In genomic region chr2:109510136-109511028, GRCh38 we compare ENCODE assay signal across 8 cellular contexts.
A peak's percentile ranks its signal among the peaks of the same experiment; 100 is the strongest.
DNase-seq lines count a peak whose midpoint lies in the region; ATAC-seq, FAIRE-seq and TF ChIP-seq lines count a peak whose summit lies in the region.

No MANE protein-coding gene starts in this region.

- intact Hi-C loops in activated B cell treated with CpG ODN at 0.5 μM for 24 hours (cut with micrococcal nuclease) (loop anchor here (2.0 kb wide), 2 partner anchors 582 to 656 kb away; no protein-coding TSS in a partner anchor), kidney (cut with DNase I) (loop anchor here (5.0 kb wide), 1 partner anchor 383 kb away; the partner anchor contains the start of gene SH3RF3)

- no peaks in the 10 kb centered on the region for H3K4me1 Mint-ChIP-seq in activated B cell treated with CpG ODN at 0.5 μM for 24 hours

- H3K4me3 ChIP-seq in bronchial epithelial cell (ENCODE audit: low read depth, low read length) = no peak overlapping the region
- H3K4me3 ChIP-seq in kidney (ENCODE audit: low read length in 2 of 2) = no peak overlapping the region

- no peaks in the 10 kb centered on the region for H3K9me3 ChIP-seq in kidney (ENCODE audit: control insufficient read depth in 1 of 2, low read length in 2 of 2)

- H3K36me3 ChIP-seq in bronchial epithelial cell (ENCODE audit: control insufficient read depth, insufficient read depth, low read length) = no peaks in the 10 kb centered on the region
- no peaks in the 10 kb centered on the region for H3K36me3 ChIP-seq in kidney (ENCODE audit: control insufficient read depth in 1 of 2, insufficient read depth in 2 of 2, low read length in 2 of 2)

- no peak for FAIRE-seq in bronchial epithelial cell (lab: Jason Lieb, UNC)
- no peak for FAIRE-seq in kidney (lab: Jason Lieb, UNC)

- H3K9me3 Mint-ChIP-seq in activated B cell treated with CpG ODN at 0.5 μM for 24 hours = no peaks in the 10 kb centered on the region

- H3K27me3 ChIP-seq in bronchial epithelial cell (ENCODE audit: control insufficient read depth, insufficient read depth, low read length) = no peaks in the 10 kb centered on the region

- CTCF ChIA-PET in activated B cell treated with CpG ODN at 0.5 μM for 24 hours (lab: Charles Lee) = interaction anchor here (0.6 to 2.7 kb wide), 12 partner anchors 8 to 582 kb away, joined by 3 to 62 read pairs (median 4); partner anchors contain the start of gene SH3RF3

- H3K4me3 Mint-ChIP-seq in activated B cell treated with CpG ODN at 0.5 μM for 24 hours = no peak overlapping the region

- peaks cover 4% of the 10 kb centered on the region for H3K27me3 Mint-ChIP-seq in activated B cell treated with CpG ODN at 0.5 μM for 24 hours

- TF ChIP-seq CTCF in activated B cell treated with CpG ODN at 0.5 μM for 24 hours (IDR thresholded peaks at IDR 0.05) (no peak), bronchial epithelial cell (IDR thresholded peaks at IDR 0.05; ENCODE audit: insufficient read depth, low read length, severe bottlenecking) (peak; percentile 98), kidney (IDR thresholded peaks at IDR 0.05; ENCODE audit: borderline replicate concordance, extremely low read depth, insufficient read depth) (peak; percentile 93)

- POLR2A ChIA-PET in activated B cell treated with CpG ODN at 0.5 μM for 24 hours (lab: Charles Lee) = interaction anchor here (1.0 kb wide), 1 partner anchor 382 kb away, joined by 4 read pairs; no protein-coding TSS in a partner anchor

- H3K36me3 Mint-ChIP-seq in activated B cell treated with CpG ODN at 0.5 μM for 24 hours (ENCODE audit: low read depth) = no peaks in the 10 kb centered on the region

- no peak overlapping the region for H3K9ac ChIP-seq in kidney (ENCODE audit: low read length in 2 of 2)

- ATAC-seq in GM21723 (IDR thresholded peaks at IDR 0.05; ENCODE audit: unreplicated experiment) = peak; percentile 26
- peak; percentile 77 for ATAC-seq in activated B cell treated with CpG ODN at 0.5 μM for 24 hours (ENCODE audit: low read depth)
- ATAC-seq in HG03565 (IDR thresholded peaks at IDR 0.05; ENCODE audit: unreplicated experiment) = no peak

- peak in 13 of 14 donors; percentile 3 to 55 (median 38) for DNase-seq in C1 segment of cervical spinal cord (lab: John Stamatoyannopoulos, UW)
- DNase-seq in NCI-H2171 (lab: John Stamatoyannopoulos, UW) = peak; percentile 56
- DNase-seq in activated B cell treated with CpG ODN at 0.5 μM for 24 hours = peak; percentile 59
- DNase-seq in bronchial epithelial cell (ENCODE audit: low read depth) = peak; percentile 64
- DNase-seq in kidney = peak; percentile 85
- DNase-seq in stimulated activated CD4-positive, alpha-beta T cell treated with anti-CD3 and anti-CD28 coated beads, Interleukin-2, amount 100 ng/mL, for 24 hours = peak; percentile 79 to 83

- peaks cover 11 to 15% of the 10 kb centered on the region in 2 donors for H3K4me1 ChIP-seq in kidney (ENCODE audit: control insufficient read depth in 1 of 2, insufficient read depth in 1 of 2, low read depth in 1 of 2, low read length in 2 of 2)

- no peak overlapping the region for H3K27ac ChIP-seq in kidney (ENCODE audit: low read depth in 2 of 2, low read length in 2 of 2)

- H3K27ac Mint-ChIP-seq in activated B cell treated with CpG ODN at 0.5 μM for 24 hours = no peak overlapping the region
